8 cellular contexts compared by ENCODE assay signal in genomic region chr10:42783181-42783549, GRCh38. TPM values are rescaled to one million over a fixed set of nuclear protein-coding genes. Genes with fewer than 3 reads are reported as not detected.
DNase-seq lines count a peak whose midpoint lies in the region; ATAC-seq and TF ChIP-seq lines count a peak whose summit lies in the region.

No MANE protein-coding gene starts in this region.

- in situ Hi-C loops in ACHN (cut with HindIII; ENCODE audit: low pct_ligation_motif_present, low pct_unique_long_range_greater_than_20kb, low sequenced_read_pairs), result loop anchor here (25.0 kb wide), 1 partner anchor 171 kb away; no protein-coding TSS in a partner anchor

- DNase-seq in ACHN (peak; percentile 69), NCI-H146 treated with DMSO at 0.1 percent for 48 hours (lab: John Stamatoyannopoulos, UW; ENCODE audit: unreplicated experiment) (peak; percentile 75), glomerular endothelial cell (ENCODE audit: extremely low read depth, low read depth, low spot score) (peak; percentile 47), pulmonary artery endothelial cell (ENCODE audit: low read depth, low spot score) (peak; percentile 61), omental fat pad (ENCODE audit: low spot score) (no peak)
- DNase-seq in activated T-cell treated with anti-CD3 and anti-CD28 coated beads, Interleukin-2, amount 50 U/mL, for 48 hours, result peak; percentile 27 to 40

- TF ChIP-seq CTCF in omental fat pad (IDR thresholded peaks at IDR 0.05), result no peak

- ATAC-seq in GM18868 (IDR thresholded peaks at IDR 0.05; ENCODE audit: unreplicated experiment) (peak; percentile 3), omental fat pad (ENCODE audit: low FRiP score) (no peak)
- ATAC-seq in activated CD4-positive, CD25-positive, alpha-beta regulatory T cell treated with anti-CD3 and anti-CD28 coated beads, Interleukin-2, amount 50 U/mL, for 24 hours, result no peak

RNA-seq across cellular contexts. Expression of gene BMS1, which starts 0.6 kb away (rescaled TPM):
- total RNA-seq in glomerular endothelial cell (19.0 and 20.5 TPM in 2 replicates), pulmonary artery endothelial cell (28.7 and 32.2 TPM in 2 replicates), omental fat pad (10 to 100 TPM; 12.4 to 25.2 (median 14.7) TPM)
